Comparison of ENCODE assay signal across 1 cellular context in the genomic region with DNA sequence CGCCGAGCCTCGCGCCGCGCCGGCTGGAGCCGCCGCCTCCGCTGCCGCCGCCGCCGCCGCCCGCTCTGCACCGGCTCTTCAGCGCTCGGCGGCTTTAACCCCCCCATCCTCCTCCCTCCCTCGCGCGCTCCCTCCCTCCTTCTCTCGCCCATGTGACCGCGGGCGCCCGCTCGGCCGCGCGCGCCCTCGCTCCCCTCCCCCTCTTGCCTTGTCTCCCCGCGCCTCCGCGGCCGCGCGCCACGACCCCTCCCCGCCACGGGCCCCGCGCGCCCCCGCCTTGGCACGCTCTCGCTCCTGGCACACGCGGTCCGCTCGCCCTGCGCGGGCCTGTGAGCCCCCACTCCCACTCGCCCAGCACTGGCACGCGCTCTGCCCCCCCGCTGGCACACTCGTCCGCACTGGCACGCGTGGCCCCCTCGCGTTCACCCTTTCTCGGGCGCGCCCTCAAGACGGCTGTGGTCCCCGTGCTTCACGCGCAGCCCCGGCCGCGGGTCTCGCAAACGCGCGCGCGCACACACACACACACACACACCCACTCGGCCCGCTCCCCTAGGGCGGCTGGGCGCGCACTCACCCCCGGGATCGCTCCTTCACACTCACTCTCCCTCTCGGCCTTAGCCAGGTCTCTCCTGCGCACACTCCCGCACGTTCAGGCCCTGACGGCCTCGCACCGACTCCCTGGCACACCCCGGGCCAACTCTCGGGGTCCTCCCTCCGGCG.
TF ChIP-seq lines count a peak whose summit lies in the region.

A gene with protein sequence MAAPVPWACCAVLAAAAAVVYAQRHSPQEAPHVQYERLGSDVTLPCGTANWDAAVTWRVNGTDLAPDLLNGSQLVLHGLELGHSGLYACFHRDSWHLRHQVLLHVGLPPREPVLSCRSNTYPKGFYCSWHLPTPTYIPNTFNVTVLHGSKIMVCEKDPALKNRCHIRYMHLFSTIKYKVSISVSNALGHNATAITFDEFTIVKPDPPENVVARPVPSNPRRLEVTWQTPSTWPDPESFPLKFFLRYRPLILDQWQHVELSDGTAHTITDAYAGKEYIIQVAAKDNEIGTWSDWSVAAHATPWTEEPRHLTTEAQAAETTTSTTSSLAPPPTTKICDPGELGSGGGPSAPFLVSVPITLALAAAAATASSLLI (minus strand): TSS at position 69 of the 720 bp plus-strand sequence. CDS start 20,743 bp downstream, outside the sequence.

TF ChIP-seq in WTC11, 78 proteins besides CTCF, POLR2A, EP300 and RAD21 (continued from another document):
- TF ChIP-seq, protein P1, sequence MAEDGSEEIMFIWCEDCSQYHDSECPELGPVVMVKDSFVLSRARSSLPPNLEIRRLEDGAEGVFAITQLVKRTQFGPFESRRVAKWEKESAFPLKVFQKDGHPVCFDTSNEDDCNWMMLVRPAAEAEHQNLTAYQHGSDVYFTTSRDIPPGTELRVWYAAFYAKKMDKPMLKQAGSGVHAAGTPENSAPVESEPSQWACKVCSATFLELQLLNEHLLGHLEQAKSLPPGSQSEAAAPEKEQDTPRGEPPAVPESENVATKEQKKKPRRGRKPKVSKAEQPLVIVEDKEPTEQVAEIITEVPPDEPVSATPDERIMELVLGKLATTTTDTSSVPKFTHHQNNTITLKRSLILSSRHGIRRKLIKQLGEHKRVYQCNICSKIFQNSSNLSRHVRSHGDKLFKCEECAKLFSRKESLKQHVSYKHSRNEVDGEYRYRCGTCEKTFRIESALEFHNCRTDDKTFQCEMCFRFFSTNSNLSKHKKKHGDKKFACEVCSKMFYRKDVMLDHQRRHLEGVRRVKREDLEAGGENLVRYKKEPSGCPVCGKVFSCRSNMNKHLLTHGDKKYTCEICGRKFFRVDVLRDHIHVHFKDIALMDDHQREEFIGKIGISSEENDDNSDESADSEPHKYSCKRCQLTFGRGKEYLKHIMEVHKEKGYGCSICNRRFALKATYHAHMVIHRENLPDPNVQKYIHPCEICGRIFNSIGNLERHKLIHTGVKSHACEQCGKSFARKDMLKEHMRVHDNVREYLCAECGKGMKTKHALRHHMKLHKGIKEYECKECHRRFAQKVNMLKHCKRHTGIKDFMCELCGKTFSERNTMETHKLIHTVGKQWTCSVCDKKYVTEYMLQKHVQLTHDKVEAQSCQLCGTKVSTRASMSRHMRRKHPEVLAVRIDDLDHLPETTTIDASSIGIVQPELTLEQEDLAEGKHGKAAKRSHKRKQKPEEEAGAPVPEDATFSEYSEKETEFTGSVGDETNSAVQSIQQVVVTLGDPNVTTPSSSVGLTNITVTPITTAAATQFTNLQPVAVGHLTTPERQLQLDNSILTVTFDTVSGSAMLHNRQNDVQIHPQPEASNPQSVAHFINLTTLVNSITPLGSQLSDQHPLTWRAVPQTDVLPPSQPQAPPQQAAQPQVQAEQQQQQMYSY (CRISPR knock-in tag; IDR thresholded peaks at IDR 0.05), result peak; percentile 31; the same call in 1 of the 2 replicates
- TF ChIP-seq FOXP4 (CRISPR knock-in tag; IDR thresholded peaks at IDR 0.05) (peak; percentile 82; the same call in 1 of the 2 replicates), NR3C1 (CRISPR knock-in tag; conservative IDR thresholded peaks at IDR 0.05; ENCODE audit: low read depth) (no peak)
- TF ChIP-seq, protein P2, sequence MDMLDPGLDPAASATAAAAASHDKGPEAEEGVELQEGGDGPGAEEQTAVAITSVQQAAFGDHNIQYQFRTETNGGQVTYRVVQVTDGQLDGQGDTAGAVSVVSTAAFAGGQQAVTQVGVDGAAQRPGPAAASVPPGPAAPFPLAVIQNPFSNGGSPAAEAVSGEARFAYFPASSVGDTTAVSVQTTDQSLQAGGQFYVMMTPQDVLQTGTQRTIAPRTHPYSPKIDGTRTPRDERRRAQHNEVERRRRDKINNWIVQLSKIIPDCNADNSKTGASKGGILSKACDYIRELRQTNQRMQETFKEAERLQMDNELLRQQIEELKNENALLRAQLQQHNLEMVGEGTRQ (CRISPR knock-in tag; IDR thresholded peaks at IDR 0.05), result peak; percentile 81
